ENCODE assay signal across 39 cellular contexts in genomic region chr2:56107486-56107885, GRCh38.
"Had no signal": no experiment of that assay in that cellular context is flagged by ENCODE, and none has a peak within 500 bp of the region (broad histone marks: within the 10 kb centered on the region; RNA-seq: fewer than 3 reads in every experiment).

No MANE protein-coding gene starts in this region.

- H3K4me3 Mint-ChIP-seq: activated CD4-positive, alpha-beta memory T cell treated with anti-CD3 and anti-CD28 coated beads, Interleukin-2, amount 10 ng/mL, durations not matched to agents 7 days and 5 days; activated CD4-positive, alpha-beta T cell treated with anti-CD3 and anti-CD28 coated beads for 36 hours; activated CD4-positive, alpha-beta T cell treated with anti-CD3 and anti-CD28 coated beads, Interleukin-2, amount 10 ng/mL, durations not matched to agents 7 days and 5 days; activated CD8-positive, alpha-beta memory T cell treated with anti-CD3 and anti-CD28 coated beads, Interleukin-2, amount 10 ng/mL, durations not matched to agents 7 days and 5 days; activated CD8-positive, alpha-beta T cell treated with anti-CD3 and anti-CD28 coated beads, Interleukin-2, amount 10 ng/mL, durations not matched to agents 7 days and 5 days; activated naive CD4-positive, alpha-beta T cell treated with anti-CD3 and anti-CD28 coated beads, Interleukin-2, amount 10 ng/mL, durations not matched to agents 7 days and 5 days; activated naive CD4-positive, alpha-beta T cell treated with anti-CD3 and anti-CD28 coated beads, Interleukin-2, amount 50 U/mL, for 24 hours; activated naive CD8-positive, alpha-beta T cell; activated naive CD8-positive, alpha-beta T cell treated with anti-CD3 and anti-CD28 coated beads, Interleukin-2, amount 10 ng/mL, durations not matched to agents 7 days and 5 days; activated naive CD8-positive, alpha-beta T cell treated with anti-CD3 and anti-CD28 coated beads, Interleukin-2, amount 50 U/mL, for 24 hours; activated T-cell treated with anti-CD3 and anti-CD28 coated beads, Interleukin-2, amount 50 U/mL, for 24 hours; brain; central memory CD8-positive, alpha-beta T cell; T-helper 1 cell treated with Interleukin-12 subunit alpha and Interleukin-12 subunit beta and Interleukin-4 antibody, amounts not matched to agents 30 μg/mL and 1 μg/mL, for 36 hours; T-helper 2 cell treated with Interferon-gamma antibody and Interleukin-4, amounts not matched to agents 5 μg/mL and 100 μg/mL, for 36 hours had no signal

- H3K27ac Mint-ChIP-seq: activated CD4-positive, alpha-beta memory T cell treated with anti-CD3 and anti-CD28 coated beads, Interleukin-2, amount 10 ng/mL, durations not matched to agents 7 days and 5 days; activated CD4-positive, alpha-beta T cell treated with anti-CD3 and anti-CD28 coated beads for 36 hours; activated CD4-positive, alpha-beta T cell treated with anti-CD3 and anti-CD28 coated beads, Interleukin-2, amount 10 ng/mL, durations not matched to agents 7 days and 5 days; activated CD8-positive, alpha-beta memory T cell treated with anti-CD3 and anti-CD28 coated beads, Interleukin-2, amount 10 ng/mL, durations not matched to agents 7 days and 5 days; activated CD8-positive, alpha-beta T cell treated with anti-CD3 and anti-CD28 coated beads, Interleukin-2, amount 10 ng/mL, durations not matched to agents 7 days and 5 days; activated naive CD4-positive, alpha-beta T cell treated with anti-CD3 and anti-CD28 coated beads, Interleukin-2, amount 10 ng/mL, durations not matched to agents 7 days and 5 days; activated naive CD4-positive, alpha-beta T cell treated with anti-CD3 and anti-CD28 coated beads, Interleukin-2, amount 50 U/mL, for 24 hours; activated naive CD8-positive, alpha-beta T cell; activated naive CD8-positive, alpha-beta T cell treated with anti-CD3 and anti-CD28 coated beads, Interleukin-2, amount 10 ng/mL, durations not matched to agents 7 days and 5 days; activated naive CD8-positive, alpha-beta T cell treated with anti-CD3 and anti-CD28 coated beads, Interleukin-2, amount 50 U/mL, for 24 hours; activated T-cell treated with anti-CD3 and anti-CD28 coated beads, Interleukin-2, amount 50 U/mL, for 24 hours; activated T-helper 2 cell treated with anti-CD3 and anti-CD28 coated beads, Interferon-gamma antibody, Interleukin-2, Interleukin-4, amounts not matched to agents 10 μg/mL and 5 μg/mL and 100 μg/mL, durations not matched to agents 14 hours and 24 hours and 36 hours; T-helper 1 cell treated with Interleukin-12 subunit alpha and Interleukin-12 subunit beta and Interleukin-4 antibody, amounts not matched to agents 30 μg/mL and 1 μg/mL, for 36 hours; T-helper 2 cell treated with Interferon-gamma antibody and Interleukin-4, amounts not matched to agents 5 μg/mL and 100 μg/mL, for 36 hours had no signal

- DNase-seq: activated CD4-positive, alpha-beta memory T cell treated with anti-CD3 and anti-CD28 coated beads, Interleukin-2, amount 10 ng/mL, durations not matched to agents 7 days and 5 days; activated CD4-positive, alpha-beta T cell treated with anti-CD3 and anti-CD28 coated beads for 1 hour; activated CD4-positive, alpha-beta T cell treated with anti-CD3 and anti-CD28 coated beads for 36 hours; activated CD4-positive, alpha-beta T cell treated with anti-CD3 and anti-CD28 coated beads for 48 hours; activated CD4-positive, alpha-beta T cell treated with anti-CD3 and anti-CD28 coated beads, Interleukin-2, amount 10 ng/mL, durations not matched to agents 7 days and 5 days; activated CD4-positive, alpha-beta T cell treated with anti-CD3 and anti-CD28 coated beads, Interleukin-2, amount 50 U/mL, for 48 hours; activated CD4-positive, CD25-positive, alpha-beta regulatory T cell; activated CD8-positive, alpha-beta memory T cell treated with anti-CD3 and anti-CD28 coated beads for 24 hours; activated CD8-positive, alpha-beta memory T cell treated with anti-CD3 and anti-CD28 coated beads, Interleukin-2, amount 10 ng/mL, durations not matched to agents 7 days and 5 days; activated CD8-positive, alpha-beta memory T cell treated with anti-CD3 and anti-CD28 coated beads, Interleukin-2, amount 50 U/mL, for 48 hours; activated CD8-positive, alpha-beta T cell treated with anti-CD3 and anti-CD28 coated beads, Interleukin-2, amount 10 ng/mL, durations not matched to agents 7 days and 5 days; activated effector memory CD4-positive, alpha-beta T cell treated with Interleukin-2 at 50 U/mL for 16 hours; activated gamma-delta T cell; activated naive CD4-positive, alpha-beta T cell treated with anti-CD3 and anti-CD28 coated beads, Interleukin-2, amount 10 ng/mL, durations not matched to agents 7 days and 5 days; activated naive CD4-positive, alpha-beta T cell treated with Interleukin-2 at 50 U/mL for 16 hours; activated naive CD8-positive, alpha-beta T cell treated with anti-CD3 and anti-CD28 coated beads, Interleukin-2, amount 10 ng/mL, durations not matched to agents 7 days and 5 days; activated naive CD8-positive, alpha-beta T cell treated with anti-CD3 and anti-CD28 coated beads, Interleukin-2, amount 50 U/mL, for 24 hours; activated T-cell treated with anti-CD3 and anti-CD28 coated beads, Interleukin-2, amount 50 U/mL, for 24 hours; activated T-cell treated with anti-CD3 and anti-CD28 coated beads, Interleukin-2, amount 50 U/mL, for 48 hours; amygdala; anterior cingulate cortex; caudate nucleus; cerebellar nuclear complex; T-helper 1 cell; T-helper 2 cell; T-helper 9 cell had no signal

- H3K9me3 ChIP-seq: ascending aorta had no signal

- H3K4me1 ChIP-seq: ascending aorta had no signal

- H3K27me3 Mint-ChIP-seq: activated CD4-positive, alpha-beta memory T cell treated with anti-CD3 and anti-CD28 coated beads, Interleukin-2, amount 10 ng/mL, durations not matched to agents 7 days and 5 days; activated CD4-positive, alpha-beta T cell treated with anti-CD3 and anti-CD28 coated beads for 36 hours; activated CD4-positive, alpha-beta T cell treated with anti-CD3 and anti-CD28 coated beads, Interleukin-2, amount 10 ng/mL, durations not matched to agents 7 days and 5 days; activated CD8-positive, alpha-beta memory T cell treated with anti-CD3 and anti-CD28 coated beads, Interleukin-2, amount 10 ng/mL, durations not matched to agents 7 days and 5 days; activated naive CD4-positive, alpha-beta T cell treated with anti-CD3 and anti-CD28 coated beads, Interleukin-2, amount 10 ng/mL, durations not matched to agents 7 days and 5 days; activated T-cell treated with anti-CD3 and anti-CD28 coated beads, Interleukin-2, amount 50 U/mL, for 24 hours; central memory CD8-positive, alpha-beta T cell had no signal

- ATAC-seq: activated CD4-positive, alpha-beta T cell treated with anti-CD3 and anti-CD28 coated beads for 36 hours; activated CD4-positive, CD25-positive, alpha-beta regulatory T cell treated with anti-CD3 and anti-CD28 coated beads, Interleukin-2, amount 50 U/mL, for 24 hours; activated CD8-positive, alpha-beta memory T cell treated with anti-CD3 and anti-CD28 coated beads, Interleukin-2, amount 10 ng/mL, durations not matched to agents 7 days and 5 days; activated CD8-positive, alpha-beta T cell treated with anti-CD3 and anti-CD28 coated beads, Interleukin-2, amount 10 ng/mL, durations not matched to agents 7 days and 5 days; activated naive CD8-positive, alpha-beta T cell treated with anti-CD3 and anti-CD28 coated beads, Interleukin-2, amount 50 U/mL, for 24 hours had no signal

- H3K36me3 Mint-ChIP-seq: activated CD8-positive, alpha-beta memory T cell treated with anti-CD3 and anti-CD28 coated beads, Interleukin-2, amount 10 ng/mL, durations not matched to agents 7 days and 5 days; activated naive CD4-positive, alpha-beta T cell treated with anti-CD3 and anti-CD28 coated beads, Interleukin-2, amount 10 ng/mL, durations not matched to agents 7 days and 5 days; activated naive CD4-positive, alpha-beta T cell treated with anti-CD3 and anti-CD28 coated beads, Interleukin-2, amount 50 U/mL, for 24 hours; activated naive CD8-positive, alpha-beta T cell; activated naive CD8-positive, alpha-beta T cell treated with anti-CD3 and anti-CD28 coated beads, Interleukin-2, amount 10 ng/mL, durations not matched to agents 7 days and 5 days; brain had no signal

- H3K4me3 ChIP-seq: ascending aorta, cardiac muscle cell had no signal

- H3K27me3 ChIP-seq: ascending aorta, cardiac muscle cell had no signal

- H3K4me1 Mint-ChIP-seq: activated CD4-positive, alpha-beta memory T cell treated with anti-CD3 and anti-CD28 coated beads, Interleukin-2, amount 10 ng/mL, durations not matched to agents 7 days and 5 days; activated CD4-positive, alpha-beta T cell treated with anti-CD3 and anti-CD28 coated beads for 36 hours; activated CD4-positive, alpha-beta T cell treated with anti-CD3 and anti-CD28 coated beads, Interleukin-2, amount 10 ng/mL, durations not matched to agents 7 days and 5 days; activated CD8-positive, alpha-beta memory T cell treated with anti-CD3 and anti-CD28 coated beads, Interleukin-2, amount 10 ng/mL, durations not matched to agents 7 days and 5 days; activated naive CD4-positive, alpha-beta T cell treated with anti-CD3 and anti-CD28 coated beads, Interleukin-2, amount 10 ng/mL, durations not matched to agents 7 days and 5 days; activated naive CD4-positive, alpha-beta T cell treated with anti-CD3 and anti-CD28 coated beads, Interleukin-2, amount 50 U/mL, for 24 hours; activated naive CD8-positive, alpha-beta T cell treated with anti-CD3 and anti-CD28 coated beads, Interleukin-2, amount 10 ng/mL, durations not matched to agents 7 days and 5 days; activated naive CD8-positive, alpha-beta T cell treated with anti-CD3 and anti-CD28 coated beads, Interleukin-2, amount 50 U/mL, for 24 hours; central memory CD8-positive, alpha-beta T cell had no signal

- H3K27ac ChIP-seq: ascending aorta, cardiac muscle cell, VCaP had no signal

- H3K36me3 ChIP-seq: ascending aorta, cardiac muscle cell had no signal

- FAIRE-seq: bronchial epithelial cell, TTC549 had no signal

- H3K9me3 Mint-ChIP-seq: activated CD4-positive, alpha-beta T cell treated with anti-CD3 and anti-CD28 coated beads, Interleukin-2, amount 10 ng/mL, durations not matched to agents 7 days and 5 days; activated naive CD4-positive, alpha-beta T cell treated with anti-CD3 and anti-CD28 coated beads, Interleukin-2, amount 10 ng/mL, durations not matched to agents 7 days and 5 days; activated naive CD4-positive, alpha-beta T cell treated with anti-CD3 and anti-CD28 coated beads, Interleukin-2, amount 50 U/mL, for 24 hours; activated naive CD8-positive, alpha-beta T cell treated with anti-CD3 and anti-CD28 coated beads, Interleukin-2, amount 10 ng/mL, durations not matched to agents 7 days and 5 days; activated naive CD8-positive, alpha-beta T cell treated with anti-CD3 and anti-CD28 coated beads, Interleukin-2, amount 50 U/mL, for 24 hours; activated T-cell treated with anti-CD3 and anti-CD28 coated beads, Interleukin-2, amount 50 U/mL, for 24 hours; activated T-helper 2 cell treated with anti-CD3 and anti-CD28 coated beads, Interferon-gamma antibody, Interleukin-2, Interleukin-4, amounts not matched to agents 10 μg/mL and 5 μg/mL and 100 μg/mL, durations not matched to agents 14 hours and 24 hours and 36 hours; T-helper 1 cell treated with Interleukin-12 subunit alpha and Interleukin-12 subunit beta and Interleukin-4 antibody, amounts not matched to agents 30 μg/mL and 1 μg/mL, for 36 hours; T-helper 2 cell treated with Interferon-gamma antibody and Interleukin-4, amounts not matched to agents 5 μg/mL and 100 μg/mL, for 36 hours had no signal
